In the genomic region with DNA sequence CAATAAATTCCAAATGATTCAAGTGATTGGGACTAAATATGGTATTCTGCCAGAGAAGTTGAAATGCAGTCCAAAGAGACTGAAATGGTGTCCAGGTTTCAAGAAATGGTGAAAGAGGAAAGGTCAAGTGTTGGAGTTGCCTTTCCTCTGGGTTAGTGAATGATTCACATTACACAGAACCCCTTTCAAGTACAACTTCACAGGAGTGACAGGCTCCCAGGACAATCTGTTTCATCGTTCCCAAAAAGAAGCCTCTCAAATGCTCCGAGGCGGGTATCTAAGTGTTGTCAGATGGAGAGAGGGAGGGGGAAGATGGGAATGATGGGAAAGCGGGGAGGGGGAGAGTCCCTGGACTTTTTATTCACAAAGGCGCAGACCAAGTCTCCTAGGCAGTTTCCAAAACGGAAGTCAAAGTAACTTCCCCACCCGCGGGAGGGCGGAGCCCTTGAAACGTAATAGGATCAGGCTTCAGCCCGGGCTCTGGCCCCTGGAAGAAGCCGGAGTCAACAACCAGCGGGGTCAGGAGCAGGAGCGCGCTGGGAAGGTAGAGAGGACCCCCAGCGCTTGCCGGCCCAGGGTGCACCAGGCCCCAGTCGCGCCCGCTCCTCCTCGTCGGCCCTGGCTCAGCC, we compare ENCODE assay signal across 8 cellular contexts. TPM values are rescaled to one million over a fixed set of nuclear protein-coding genes. Genes with fewer than 3 reads are reported as not detected.
A peak's percentile ranks its signal among the peaks of the same experiment; 100 is the strongest.
DNase-seq lines count a peak whose midpoint lies in the region; ATAC-seq and TF ChIP-seq lines count a peak whose summit lies in the region.

No MANE protein-coding gene starts in this region.

- H3K4me1 ChIP-seq in Caco-2: peaks cover 20% of the 10 kb centered on the region
- H3K4me1 ChIP-seq in naive thymus-derived CD4-positive, alpha-beta T cell (ENCODE audit: control insufficient read depth in 2 of 2, insufficient read depth in 2 of 2, low read length in 2 of 2): peaks cover 12 to 14% of the 10 kb centered on the region in 2 donors

- ATAC-seq in GM19397 (IDR thresholded peaks at IDR 0.05; ENCODE audit: unreplicated experiment): peak; percentile 40
- peak; percentile 31 for ATAC-seq in HG03521 (IDR thresholded peaks at IDR 0.05; ENCODE audit: unreplicated experiment)
- peak; percentile 39 to 46 for ATAC-seq in activated T-cell treated with anti-CD3 and anti-CD28 coated beads, Interleukin-2, amount 50 U/mL, for 4 hours
- ATAC-seq in naive thymus-derived CD4-positive, alpha-beta T cell: peak; percentile 59

- intact Hi-C loops in Caco-2 (cut with micrococcal nuclease; ENCODE audit: unreplicated experiment): loop anchor here (1.0 to 5.0 kb wide), 6 partner anchors 9 to 146 kb away; no protein-coding TSS in a partner anchor
- intact Hi-C loops in naive thymus-derived CD4-positive, alpha-beta T cell (cut with micrococcal nuclease): loop anchor here (1.0 to 10.0 kb wide), 8 partner anchors 16 to 1786 kb away; partner anchors contain the start of genes SEM1 (in 2 of the 2), LMTK2 (in 1 of the 2), SDHAF3 (in 1 of the 2) and SGCE (in 1 of the 2)

- DNase-seq in Caco-2: peak; percentile 88 to 89
- DNase-seq in NCI-H748 treated with DMSO at 0.1 percent for 48 hours (lab: John Stamatoyannopoulos, UW): peak; percentile 91
- peak; percentile 32 for DNase-seq in activated T-cell treated with anti-CD3 and anti-CD28 coated beads, Interleukin-2, amount 50 U/mL, for 4 hours
- DNase-seq in fibroblast of mammary gland (ENCODE audit: low read depth): peak; percentile 82
- DNase-seq in naive thymus-derived CD4-positive, alpha-beta T cell: peak in 5 of 9 donors; percentile 32 to 77 (median 44)
- DNase-seq in superior temporal gyrus (ENCODE audit: extremely low spot score): peak; percentile 91

- H3K27ac ChIP-seq in naive thymus-derived CD4-positive, alpha-beta T cell (ENCODE audit: low read depth, low read length): peak overlapping the region; percentile 80

- peak overlapping the region; percentile 90 for H3K4me3 Mint-ChIP-seq in Caco-2 (ENCODE audit: unreplicated experiment)
- peak overlapping the region; percentile 80 for H3K4me3 Mint-ChIP-seq in activated T-cell treated with anti-CD3 and anti-CD28 coated beads, Interleukin-2, amount 50 U/mL, for 4 hours
- H3K4me3 Mint-ChIP-seq in naive thymus-derived CD4-positive, alpha-beta T cell: peak overlapping the region; percentile 88 to 95 (median 92)

- H3K27me3 ChIP-seq in Caco-2 (replicated peaks; ENCODE audit: control insufficient read depth, insufficient read depth, low read length): no peaks in the 10 kb centered on the region
- H3K27me3 ChIP-seq in naive thymus-derived CD4-positive, alpha-beta T cell (ENCODE audit: control insufficient read depth in 2 of 2, insufficient read depth in 2 of 2, low read length in 2 of 2): no peaks in the 10 kb centered on the region

- no peaks in the 10 kb centered on the region for H3K9me3 ChIP-seq in Caco-2
- H3K9me3 ChIP-seq in naive thymus-derived CD4-positive, alpha-beta T cell (ENCODE audit: control insufficient read depth in 2 of 3, low read length in 3 of 3): no peaks in the 10 kb centered on the region

- peaks cover 13% of the 10 kb centered on the region for H3K36me3 Mint-ChIP-seq in Caco-2 (ENCODE audit: insufficient read depth, unreplicated experiment)
- no peaks in the 10 kb centered on the region for H3K36me3 Mint-ChIP-seq in activated T-cell treated with anti-CD3 and anti-CD28 coated beads, Interleukin-2, amount 50 U/mL, for 4 hours (ENCODE audit: insufficient read depth)
- peaks cover 0 to 1% (median 0%) of the 10 kb centered on the region in 5 donors for H3K36me3 Mint-ChIP-seq in naive thymus-derived CD4-positive, alpha-beta T cell

- CTCF ChIA-PET in Caco-2 (lab: Charles Lee): no interaction called here
- CTCF ChIA-PET in naive thymus-derived CD4-positive, alpha-beta T cell (lab: Charles Lee): no interaction called here

- no TSS peak for BruUV-seq in Caco-2 (replicated peaks; lab: Mats Ljungman, UMichigan)

- H3K4me3 ChIP-seq in Caco-2 (ENCODE audit: low read depth, low read length): peak overlapping the region; percentile 90
- peak overlapping the region; percentile 80 for H3K4me3 ChIP-seq in fibroblast of mammary gland (ENCODE audit: control insufficient read depth, low read depth, low read length)
- peak overlapping the region; percentile 77 for H3K4me3 ChIP-seq in naive thymus-derived CD4-positive, alpha-beta T cell (ENCODE audit: low read length)

- peaks cover 22% of the 10 kb centered on the region for H3K4me1 Mint-ChIP-seq in Caco-2 (ENCODE audit: low read depth, unreplicated experiment)
- peaks cover 40% of the 10 kb centered on the region for H3K4me1 Mint-ChIP-seq in activated T-cell treated with anti-CD3 and anti-CD28 coated beads, Interleukin-2, amount 50 U/mL, for 4 hours (ENCODE audit: low read depth)
- H3K4me1 Mint-ChIP-seq in naive thymus-derived CD4-positive, alpha-beta T cell: peaks cover 17 to 39% (median 24%) of the 10 kb centered on the region in 7 donors

- TF ChIP-seq CTCF in Caco-2 (IDR thresholded peaks at IDR 0.05; ENCODE audit: insufficient read depth in 1 of 2, low read depth in 1 of 2, low read length in 1 of 2, severe bottlenecking in 1 of 2, unreplicated experiment in 1 of 2) (no peak), fibroblast of mammary gland (conservative IDR thresholded peaks at IDR 0.05; ENCODE audit: control insufficient read depth, insufficient read depth, low read depth, low read length) (no peak)

- H3K9me3 Mint-ChIP-seq in Caco-2 (ENCODE audit: unreplicated experiment): no peaks in the 10 kb centered on the region
- H3K9me3 Mint-ChIP-seq in activated T-cell treated with anti-CD3 and anti-CD28 coated beads, Interleukin-2, amount 50 U/mL, for 4 hours: no peaks in the 10 kb centered on the region
- no peaks in the 10 kb centered on the region for H3K9me3 Mint-ChIP-seq in naive thymus-derived CD4-positive, alpha-beta T cell

- H3K36me3 ChIP-seq in Caco-2 (ENCODE audit: control insufficient read depth, insufficient read depth, low read length): no peaks in the 10 kb centered on the region; the same call in 1 of the 2 replicates
- peaks cover 0 to 10% (median 0%) of the 10 kb centered on the region in 3 experiments for H3K36me3 ChIP-seq in naive thymus-derived CD4-positive, alpha-beta T cell (ENCODE audit: control insufficient read depth in 2 of 3, insufficient read depth in 3 of 3, low read length in 3 of 3)

- no peaks in the 10 kb centered on the region for H3K27me3 Mint-ChIP-seq in Caco-2 (ENCODE audit: insufficient read depth, unreplicated experiment)
- H3K27me3 Mint-ChIP-seq in activated T-cell treated with anti-CD3 and anti-CD28 coated beads, Interleukin-2, amount 50 U/mL, for 4 hours (ENCODE audit: low read depth): no peaks in the 10 kb centered on the region
- no peaks in the 10 kb centered on the region for H3K27me3 Mint-ChIP-seq in naive thymus-derived CD4-positive, alpha-beta T cell

- H3K27ac Mint-ChIP-seq in Caco-2 (ENCODE audit: unreplicated experiment): peak overlapping the region; percentile 89
- H3K27ac Mint-ChIP-seq in naive thymus-derived CD4-positive, alpha-beta T cell: peak overlapping the region; percentile 81 to 94 (median 93)

- POLR2A ChIA-PET in Caco-2 (lab: Charles Lee): no interaction called here
- POLR2A ChIA-PET in naive thymus-derived CD4-positive, alpha-beta T cell (lab: Charles Lee): no interaction called here

RNA-seq across cellular contexts. Expression of gene SLC25A13, which starts 0.7 kb away (rescaled TPM):
- total RNA-seq in Caco-2 (2022): 100 and 102 TPM in 2 replicates
- total RNA-seq in activated T-cell treated with anti-CD3 and anti-CD28 coated beads, Interleukin-2, amount 50 U/mL, for 4 hours: 10 to 100 TPM; 18.0 to 19.0 (median 18.3) TPM
- 10 to 100 TPM in 3 of 5 experiments, 1 to 10 TPM in 2; 5.7 to 22.5 (median 12.1) TPM for total RNA-seq in naive thymus-derived CD4-positive, alpha-beta T cell
- polyA plus RNA-seq in naive thymus-derived CD4-positive, alpha-beta T cell: 1 to 10 TPM; 6.7 to 8.0 TPM

Comparison
In these comparisons a context has a peak if more than half of its experiments do, and no peak if none do; other contexts are left out.
1. Peak in every context shown above with its lines: DNase-seq, ATAC-seq, H3K4me3 ChIP-seq and H3K27ac ChIP-seq.
2. DNase-seq: peak in every context shown above with its lines; median percentile 91 in NCI-H748 treated with DMSO at 0.1 percent for 48 hours; 91 in superior temporal gyrus; 88 in Caco-2; 82 in fibroblast of mammary gland; 44 in naive thymus-derived CD4-positive, alpha-beta T cell; 32 in activated T-cell treated with anti-CD3 and anti-CD28 coated beads, Interleukin-2, amount 50 U/mL, for 4 hours.